Comparison of ENCODE assay signal across 8 cellular contexts in genomic region chr2:65377556-65378307, GRCh38. TPM values are rescaled to one million over a fixed set of nuclear protein-coding genes. Genes with fewer than 3 reads are reported as not detected.
DNase-seq lines count a peak whose midpoint lies in the region; ATAC-seq and TF ChIP-seq lines count a peak whose summit lies in the region.

No MANE protein-coding gene starts in this region.

- no peaks in the 10 kb centered on the region for H3K27me3 ChIP-seq in kidney epithelial cell (ENCODE audit: control insufficient read depth, insufficient read depth, low read length)

- H3K36me3 ChIP-seq in kidney epithelial cell (ENCODE audit: control insufficient read depth, insufficient read depth, low read length) = no peaks in the 10 kb centered on the region

- H3K27me3 Mint-ChIP-seq in HFFc6 (ENCODE audit: insufficient read depth) = peaks cover 5% of the 10 kb centered on the region

- no peak for TF ChIP-seq CTCF in AG09319 (IDR thresholded peaks at IDR 0.05; ENCODE audit: low read depth, low read length)
- no peak for TF ChIP-seq CTCF in HFFc6 (IDR thresholded peaks at IDR 0.05)
- TF ChIP-seq CTCF in WI38 (IDR thresholded peaks at IDR 0.05; ENCODE audit: low read depth, low read length) = no peak
- TF ChIP-seq CTCF in kidney epithelial cell (IDR thresholded peaks at IDR 0.05; ENCODE audit: insufficient read depth, low read length, poor library complexity, severe bottlenecking) = no peak

- peak overlapping the region; percentile 61 for H3K4me3 Mint-ChIP-seq in HFFc6

- H3K27ac Mint-ChIP-seq in HFFc6 = peak overlapping the region; percentile 77

- H3K4me1 Mint-ChIP-seq in HFFc6 (ENCODE audit: low read depth) = peaks cover 98% of the 10 kb centered on the region

- DNase-seq in AG09319 (ENCODE audit: extremely low read depth, low read depth) = peak; percentile 25
- DNase-seq in HFFc6 = peak; percentile 90
- DNase-seq in kidney epithelial cell (ENCODE audit: low read depth) = peak; percentile 65
- no peak for DNase-seq in NCI-H510A treated with DMSO at 0.1 percent for 48 hours (lab: John Stamatoyannopoulos, UW)
- no peak for DNase-seq in DMS 273 (lab: John Stamatoyannopoulos, UW; ENCODE audit: unreplicated experiment)

- H3K9me3 Mint-ChIP-seq in HFFc6 = no peaks in the 10 kb centered on the region

- H3K4me3 ChIP-seq in WI38 (ENCODE audit: low read depth, low read length) (peak overlapping the region; percentile 23), kidney epithelial cell (ENCODE audit: low read depth, low read length) (no peak overlapping the region)

- no peak for ATAC-seq in HG03196 (IDR thresholded peaks at IDR 0.05; ENCODE audit: unreplicated experiment)
- no peak for ATAC-seq in HG03460 (IDR thresholded peaks at IDR 0.05; ENCODE audit: unreplicated experiment)

- peaks cover 20% of the 10 kb centered on the region for H3K36me3 Mint-ChIP-seq in HFFc6 (ENCODE audit: low read depth)

RNA-seq across cellular contexts. Expression of gene SPRED2, which starts 54.7 kb away (rescaled TPM):
- 10 to 100 TPM; 28.7 to 38.5 (median 33.3) TPM for total RNA-seq in HFFc6 (2021; fragmentation: NEBNext Ultra II Directional; extraction: Animal tissue kit (Norgen Biotek cat#: 25700))
- 18.4 and 19.3 TPM in 2 replicates for total RNA-seq in kidney epithelial cell

Comparison
In these comparisons a context has a peak if more than half of its experiments do, and no peak if none do; other contexts are left out.
1. DNase-seq: peak in AG09319 (single experiment), HFFc6 (single experiment) and kidney epithelial cell (single experiment); none in NCI-H510A treated with DMSO at 0.1 percent for 48 hours (single experiment) and DMS 273 (single experiment).